10 cellular contexts compared by ENCODE assay signal in genomic region chr6:114142256-114142655, GRCh38.
"Had no signal": no experiment of that assay in that cellular context is flagged by ENCODE, and none has a peak within 500 bp of the region (broad histone marks: within the 10 kb centered on the region; RNA-seq: fewer than 3 reads in every experiment).

No MANE protein-coding gene starts in this region.

- H3K4me3 ChIP-seq: lung had no signal

- DNase-seq: activated CD4-positive, alpha-beta T cell treated with anti-CD3 and anti-CD28 coated beads for 36 hours; activated CD4-positive, alpha-beta T cell treated with anti-CD3 and anti-CD28 coated beads, Interleukin-2, amount 50 U/mL, for 48 hours; activated gamma-delta T cell treated with Interleukin-2 at 50 U/mL for 16 hours; amniotic stem cell; hippocampal formation; midbrain; stimulated activated naive B cell treated with anti-CD40 and anti-IgM and Interleukin-4, amounts not matched to agents 10 μg/mL and 1 μg/mL and 100 μg/mL, for 72 hours; T-helper 2 cell had no signal

- ATAC-seq: activated CD4-positive, alpha-beta T cell treated with anti-CD3 and anti-CD28 coated beads for 36 hours; activated naive CD4-positive, alpha-beta T cell treated with anti-CD3 and anti-CD28 coated beads, Interleukin-2, amount 50 U/mL, for 72 hours; stimulated activated naive B cell treated with anti-CD40 and anti-IgM and Interleukin-4, amounts not matched to agents 10 μg/mL and 1 μg/mL and 100 μg/mL, for 72 hours had no signal
